16 cellular contexts compared by ENCODE assay signal in genomic region chr5:14123974-14124482, GRCh38.
"Had no signal": no experiment of that assay in that cellular context is flagged by ENCODE, and none has a peak within 500 bp of the region (broad histone marks: within the 10 kb centered on the region; RNA-seq: fewer than 3 reads in every experiment).

No MANE protein-coding gene starts in this region.

- H3K36me3 ChIP-seq: thoracic aorta had no signal

- DNase-seq: activated CD4-positive, alpha-beta memory T cell treated with anti-CD3 and anti-CD28 coated beads, Interleukin-2, amount 10 ng/mL, durations not matched to agents 7 days and 5 days; activated CD4-positive, alpha-beta T cell treated with anti-CD3 and anti-CD28 coated beads for 4 hours; activated effector memory CD4-positive, alpha-beta T cell treated with Interleukin-2 at 50 U/mL for 16 hours; activated T-cell treated with anti-CD3 and anti-CD28 coated beads, Interleukin-2, amount 50 U/mL, for 4 hours; naive B cell; retina had no signal

- H3K4me1 Mint-ChIP-seq: activated CD4-positive, alpha-beta memory T cell treated with anti-CD3 and anti-CD28 coated beads, Interleukin-2, amount 10 ng/mL, durations not matched to agents 7 days and 5 days; stimulated activated effector memory CD8-positive, alpha-beta T cell treated with anti-CD3 and anti-CD28 coated beads, Interleukin-12 subunit alpha, Interleukin-12 subunit beta, amount 100 ng/mL, for 72 hours had no signal

- FAIRE-seq: colon, endometrium, islet of Langerhans, TTC549 had no signal

- H3K9me3 Mint-ChIP-seq: activated naive CD4-positive, alpha-beta T cell treated with anti-CD3 and anti-CD28 coated beads, Interleukin-2, amount 50 U/mL, for 72 hours; activated T-cell treated with anti-CD3 and anti-CD28 coated beads, Interleukin-2, amount 50 U/mL, for 4 hours; naive B cell; stimulated activated effector memory CD8-positive, alpha-beta T cell treated with anti-CD3 and anti-CD28 coated beads, Interleukin-12 subunit alpha, Interleukin-12 subunit beta, amount 100 ng/mL, for 72 hours; WTC11 had no signal

- H3K4me3 ChIP-seq: thoracic aorta had no signal

- H3K27me3 Mint-ChIP-seq: activated CD4-positive, alpha-beta memory T cell treated with anti-CD3 and anti-CD28 coated beads, Interleukin-2, amount 10 ng/mL, durations not matched to agents 7 days and 5 days had no signal

- H3K4me3 Mint-ChIP-seq: activated CD4-positive, alpha-beta memory T cell treated with anti-CD3 and anti-CD28 coated beads, Interleukin-2, amount 10 ng/mL, durations not matched to agents 7 days and 5 days; activated T-cell treated with anti-CD3 and anti-CD28 coated beads, Interleukin-2, amount 50 U/mL, for 4 hours; naive B cell; stimulated activated effector memory CD8-positive, alpha-beta T cell treated with anti-CD3 and anti-CD28 coated beads, Interleukin-12 subunit alpha, Interleukin-12 subunit beta, amount 100 ng/mL, for 72 hours; WTC11 had no signal

- H3K9me3 ChIP-seq: thoracic aorta had no signal

- H3K36me3 Mint-ChIP-seq: activated naive CD4-positive, alpha-beta T cell treated with anti-CD3 and anti-CD28 coated beads, Interleukin-2, amount 50 U/mL, for 72 hours; naive B cell; stimulated activated effector memory CD8-positive, alpha-beta T cell treated with anti-CD3 and anti-CD28 coated beads, Interleukin-12 subunit alpha, Interleukin-12 subunit beta, amount 100 ng/mL, for 72 hours; WTC11 had no signal

- H3K27ac Mint-ChIP-seq: activated CD4-positive, alpha-beta memory T cell treated with anti-CD3 and anti-CD28 coated beads, Interleukin-2, amount 10 ng/mL, durations not matched to agents 7 days and 5 days; activated naive CD4-positive, alpha-beta T cell treated with anti-CD3 and anti-CD28 coated beads, Interleukin-2, amount 50 U/mL, for 72 hours; naive B cell; stimulated activated effector memory CD8-positive, alpha-beta T cell treated with anti-CD3 and anti-CD28 coated beads, Interleukin-12 subunit alpha, Interleukin-12 subunit beta, amount 100 ng/mL, for 72 hours; WTC11 had no signal

- ATAC-seq: activated naive CD4-positive, alpha-beta T cell treated with anti-CD3 and anti-CD28 coated beads, Interleukin-2, amount 50 U/mL, for 72 hours; activated T-cell treated with anti-CD3 and anti-CD28 coated beads, Interleukin-2, amount 50 U/mL, for 4 hours; esophagus mucosa; left lobe of liver; stimulated activated effector memory CD8-positive, alpha-beta T cell treated with anti-CD3 and anti-CD28 coated beads, Interleukin-12 subunit alpha, Interleukin-12 subunit beta, amount 100 ng/mL, for 72 hours; WTC11 had no signal

- H3K27ac ChIP-seq: thoracic aorta had no signal
